8 cellular contexts compared by ENCODE assay signal in genomic region chr19:58009301-58009665, GRCh38. TPM values are rescaled to one million over a fixed set of nuclear protein-coding genes. Genes with fewer than 3 reads are reported as not detected.
DNase-seq lines count a peak whose midpoint lies in the region; ATAC-seq and TF ChIP-seq lines count a peak whose summit lies in the region.

No MANE protein-coding gene starts in this region.

- H3K4me1 Mint-ChIP-seq in type B pancreatic cell (ENCODE audit: unreplicated experiment), result no peaks in the 10 kb centered on the region

- peaks cover 32% of the 10 kb centered on the region for H3K9me3 Mint-ChIP-seq in type B pancreatic cell

- POLR2A ChIA-PET in A673 (lab: Charles Lee; ENCODE audit: low non-redundant PET), result no interaction called here

- H3K36me3 ChIP-seq in A673 (ENCODE audit: insufficient read depth, low read length, poor library complexity, severe bottlenecking) (peaks cover 21% of the 10 kb centered on the region), mucosa of descending colon (ENCODE audit: low read depth) (peaks cover 2% of the 10 kb centered on the region)

- CTCF ChIA-PET in A673 (lab: Charles Lee), result no interaction called here

- H3K9me3 ChIP-seq in A673 (ENCODE audit: low read depth, low read length, poor library complexity, severe bottlenecking), result peaks cover 16% of the 10 kb centered on the region
- H3K9me3 ChIP-seq in mucosa of descending colon, result peaks cover 42% of the 10 kb centered on the region

- no peaks in the 10 kb centered on the region for H3K27me3 Mint-ChIP-seq in type B pancreatic cell

- peak; percentile 13 for ATAC-seq in HG02973 (IDR thresholded peaks at IDR 0.05; ENCODE audit: unreplicated experiment)
- peak; percentile 34 for ATAC-seq in mucosa of descending colon
- ATAC-seq in HG02678 (IDR thresholded peaks at IDR 0.05; ENCODE audit: unreplicated experiment), result no peak
- ATAC-seq in HG02840 (IDR thresholded peaks at IDR 0.05; ENCODE audit: low FRiP score, unreplicated experiment), result no peak
- ATAC-seq in GM21367 (IDR thresholded peaks at IDR 0.05; ENCODE audit: unreplicated experiment), result no peak

- intact Hi-C loops in A673 (cut with micrococcal nuclease; ENCODE audit: unreplicated experiment) (no loop called here), mucosa of descending colon (cut with DNase I, micrococcal nuclease) (no loop called here)

- TF ChIP-seq CTCF in A673 (conservative IDR thresholded peaks at IDR 0.05; ENCODE audit: low read depth, low read length) (no peak), choroid plexus epithelial cell (conservative IDR thresholded peaks at IDR 0.05; ENCODE audit: low read depth, low read length) (no peak), mucosa of descending colon (IDR thresholded peaks at IDR 0.05) (no peak), type B pancreatic cell (conservative IDR thresholded peaks at IDR 0.05) (no peak)

- DNase-seq in A673 (ENCODE audit: low spot score), result no peak
- no peak for DNase-seq in choroid plexus epithelial cell (ENCODE audit: low read depth)
- no peak for DNase-seq in mucosa of descending colon
- DNase-seq in type B pancreatic cell (ENCODE audit: extremely low spot score, unreplicated experiment), result no peak

- H3K4me3 Mint-ChIP-seq in type B pancreatic cell, result no peak overlapping the region

- H3K27ac Mint-ChIP-seq in type B pancreatic cell, result no peak overlapping the region

- H3K4me1 ChIP-seq in A673 (ENCODE audit: insufficient read depth, low read length, poor library complexity, severe bottlenecking), result peaks cover 5% of the 10 kb centered on the region
- H3K4me1 ChIP-seq in mucosa of descending colon (ENCODE audit: low read depth), result peaks cover 9% of the 10 kb centered on the region

- no peak overlapping the region for H3K27ac ChIP-seq in A673 (ENCODE audit: low read depth, low read length, poor library complexity, severe bottlenecking)

- BruUV-seq in A673 (replicated peaks; lab: Mats Ljungman, UMichigan), result no TSS peak

- H3K4me3 ChIP-seq in A673 (ENCODE audit: low read depth, low read length, poor library complexity, severe bottlenecking) (peak overlapping the region; percentile 59), choroid plexus epithelial cell (ENCODE audit: low read depth, low read length) (peak overlapping the region; percentile 59), mucosa of descending colon (no peak overlapping the region)

- H3K27me3 ChIP-seq in A673 (replicated peaks; ENCODE audit: insufficient read depth, low read depth, low read length, poor library complexity), result no peaks in the 10 kb centered on the region

- H3K36me3 Mint-ChIP-seq in type B pancreatic cell, result peaks cover 55% of the 10 kb centered on the region

RNA-seq across cellular contexts. Expression of gene ZNF606, which starts 6.7 kb away (rescaled TPM):
- total RNA-seq in A673 (2021) (16.7 and 17.8 TPM in 2 replicates), mucosa of descending colon (10 to 100 TPM; 11.6 to 17.1 (median 13.8) TPM), type B pancreatic cell (ENCODE audit: low replicate concordance) (28.1 and 39.1 TPM in 2 replicates)

RNA-seq across cellular contexts. Expression of gene ZSCAN1, which starts 24.5 kb away (rescaled TPM):
- total RNA-seq in A673 (2021) (1.4 and 2.8 TPM in 2 replicates), mucosa of descending colon (not detected), type B pancreatic cell (ENCODE audit: low replicate concordance) (0.95 and 1.9 TPM in 2 replicates)

RNA-seq across cellular contexts. Expression of gene C19orf18, which starts 34.9 kb away (rescaled TPM):
- total RNA-seq in A673 (2021) (0.43 TPM in 1 of 2 replicates, not detected in the other), mucosa of descending colon (1 to 10 TPM in 1 of 3 donors, under 1 TPM in 2; 0.98 to 2.0 (median 0.99) TPM), type B pancreatic cell (ENCODE audit: low replicate concordance) (1.0 and 2.5 TPM in 2 replicates)

RNA-seq across cellular contexts. Expression of gene ZNF135, which starts 49.8 kb away (rescaled TPM):
- total RNA-seq in A673 (2021) (7.0 and 8.2 TPM in 2 replicates), mucosa of descending colon (1 to 10 TPM; 1.3 to 5.8 (median 2.2) TPM), type B pancreatic cell (ENCODE audit: low replicate concordance) (12.0 and 13.1 TPM in 2 replicates)

Comparison
In these comparisons a context has a peak if more than half of its experiments do, and no peak if none do; other contexts are left out.
1. ATAC-seq: peak in HG02973 (single experiment) and mucosa of descending colon (single experiment); none in HG02678 (single experiment), HG02840 (single experiment) and GM21367 (single experiment).